Comparison of ENCODE assay signal across 16 cellular contexts in genomic region chr5:36929438-36929837, GRCh38.
"Had no signal": no experiment of that assay in that cellular context is flagged by ENCODE, and none has a peak within 500 bp of the region (broad histone marks: within the 10 kb centered on the region; RNA-seq: fewer than 3 reads in every experiment).

No MANE protein-coding gene starts in this region.

- H3K27me3 ChIP-seq: ovary, upper lobe of right lung had no signal

- H3K27ac Mint-ChIP-seq: activated CD4-positive, alpha-beta memory T cell treated with anti-CD3 and anti-CD28 coated beads for 36 hours; activated CD4-positive, alpha-beta T cell treated with anti-CD3 and anti-CD28 coated beads for 36 hours; activated naive CD8-positive, alpha-beta T cell treated with anti-CD3 and anti-CD28 coated beads for 36 hours; activated T-cell treated with anti-CD3 and anti-CD28 coated beads, Interleukin-2, amount 50 U/mL, for 72 hours; dendritic cell treated with granulocyte-macrophage colony-stimulating factor and Interleukin-4, amounts not matched to agents 40 ng/mL and 50 ng/mL, for 4 days; T-helper 1 cell treated with Interleukin-12 subunit alpha and Interleukin-12 subunit beta and Interleukin-4 antibody, amounts not matched to agents 30 μg/mL and 1 μg/mL, for 36 hours had no signal

- ATAC-seq: upper lobe of right lung had no signal

- H3K36me3 ChIP-seq: ovary, thoracic aorta, upper lobe of right lung had no signal

- H3K4me1 Mint-ChIP-seq: neural crest cell had no signal

- H3K4me3 ChIP-seq: ovary, thoracic aorta, upper lobe of right lung had no signal

- H3K27me3 Mint-ChIP-seq: activated CD4-positive, alpha-beta memory T cell treated with anti-CD3 and anti-CD28 coated beads for 36 hours; activated CD4-positive, alpha-beta T cell treated with anti-CD3 and anti-CD28 coated beads for 36 hours; activated naive CD8-positive, alpha-beta T cell treated with anti-CD3 and anti-CD28 coated beads for 36 hours; brain; dendritic cell treated with granulocyte-macrophage colony-stimulating factor and Interleukin-4, amounts not matched to agents 40 ng/mL and 50 ng/mL, for 4 days had no signal

- H3K27ac ChIP-seq: ovary, thoracic aorta, upper lobe of right lung had no signal

- H3K9me3 ChIP-seq: ovary, thoracic aorta, upper lobe of right lung had no signal

- DNase-seq: activated CD4-positive, alpha-beta memory T cell treated with anti-CD3 and anti-CD28 coated beads for 36 hours; activated CD4-positive, alpha-beta T cell treated with anti-CD3 and anti-CD28 coated beads for 36 hours; activated naive CD8-positive, alpha-beta T cell treated with anti-CD3 and anti-CD28 coated beads for 36 hours; activated T-cell treated with anti-CD3 and anti-CD28 coated beads, Interleukin-2, amount 50 U/mL, for 72 hours; amygdala; central memory CD4-positive, alpha-beta T cell; hippocampal formation; ovary; stimulated activated CD4-positive, alpha-beta T cell treated with anti-CD3 and anti-CD28 coated beads, Interleukin-12 subunit alpha, Interleukin-12 subunit beta, amount 100 ng/mL, for 4 hours; stimulated activated CD4-positive, alpha-beta T cell treated with anti-CD3 and anti-CD28 coated beads, Interleukin-2, amount 100 ng/mL, for 24 hours; upper lobe of right lung had no signal

- H3K4me3 Mint-ChIP-seq: activated CD4-positive, alpha-beta memory T cell treated with anti-CD3 and anti-CD28 coated beads for 36 hours; activated CD4-positive, alpha-beta T cell treated with anti-CD3 and anti-CD28 coated beads for 36 hours; activated naive CD8-positive, alpha-beta T cell treated with anti-CD3 and anti-CD28 coated beads for 36 hours; activated T-cell treated with anti-CD3 and anti-CD28 coated beads, Interleukin-2, amount 50 U/mL, for 72 hours; brain; dendritic cell treated with granulocyte-macrophage colony-stimulating factor and Interleukin-4, amounts not matched to agents 40 ng/mL and 50 ng/mL, for 4 days; neural crest cell; T-helper 1 cell treated with Interleukin-12 subunit alpha and Interleukin-12 subunit beta and Interleukin-4 antibody, amounts not matched to agents 30 μg/mL and 1 μg/mL, for 36 hours had no signal

- H3K9me3 Mint-ChIP-seq: activated T-cell treated with anti-CD3 and anti-CD28 coated beads, Interleukin-2, amount 50 U/mL, for 72 hours; dendritic cell treated with granulocyte-macrophage colony-stimulating factor and Interleukin-4, amounts not matched to agents 40 ng/mL and 50 ng/mL, for 4 days; T-helper 1 cell treated with Interleukin-12 subunit alpha and Interleukin-12 subunit beta and Interleukin-4 antibody, amounts not matched to agents 30 μg/mL and 1 μg/mL, for 36 hours had no signal
